8 cellular contexts compared by ENCODE assay signal in genomic region chr17:42180922-42181850, GRCh38.
A peak's percentile ranks its signal among the peaks of the same experiment; 100 is the strongest.
DNase-seq lines count a peak whose midpoint lies in the region; ATAC-seq lines count a peak whose summit lies in the region.

TSS of gene KCNH4 (minus strand) at chr17:42181142. CDS start at chr17:42180945, 197 bp downstream.

- peak; percentile 40 for ATAC-seq in HG02571 (IDR thresholded peaks at IDR 0.05; ENCODE audit: unreplicated experiment)
- no peak for ATAC-seq in HG02870 (IDR thresholded peaks at IDR 0.05; ENCODE audit: unreplicated experiment)

- DNase-seq in DMS 273 (lab: John Stamatoyannopoulos, UW; ENCODE audit: unreplicated experiment) (peak; percentile 92), NCI-H2107 (lab: John Stamatoyannopoulos, UW) (peak; percentile 79), cerebellar cortex (ENCODE audit: low spot score) (peak; percentile 65), kidney glomerular epithelial cell (lab: John Stamatoyannopoulos, UW) (peak; percentile 39)
- DNase-seq in activated CD4-positive, CD25-positive, alpha-beta regulatory T cell treated with anti-CD3 and anti-CD28 coated beads, Interleukin-2, amount 50 U/mL, for 72 hours, result peak; percentile 82
- peak; percentile 85 to 89 for DNase-seq in stimulated activated CD4-positive, alpha-beta T cell treated with anti-CD3 and anti-CD28 coated beads, Interleukin-15, amount 100 ng/mL, for 48 hours (ENCODE audit: low read depth in 2 of 2)

Comparison
In these comparisons a context has a peak if more than half of its experiments do, and no peak if none do; other contexts are left out.
1. DNase-seq: peak in every context shown above with its lines; median percentile 92 in DMS 273; 87 in stimulated activated CD4-positive, alpha-beta T cell treated with anti-CD3 and anti-CD28 coated beads, Interleukin-15, amount 100 ng/mL, for 48 hours; 82 in activated CD4-positive, CD25-positive, alpha-beta regulatory T cell treated with anti-CD3 and anti-CD28 coated beads, Interleukin-2, amount 50 U/mL, for 72 hours; 79 in NCI-H2107; 65 in cerebellar cortex; 39 in kidney glomerular epithelial cell.